In the genomic region with DNA sequence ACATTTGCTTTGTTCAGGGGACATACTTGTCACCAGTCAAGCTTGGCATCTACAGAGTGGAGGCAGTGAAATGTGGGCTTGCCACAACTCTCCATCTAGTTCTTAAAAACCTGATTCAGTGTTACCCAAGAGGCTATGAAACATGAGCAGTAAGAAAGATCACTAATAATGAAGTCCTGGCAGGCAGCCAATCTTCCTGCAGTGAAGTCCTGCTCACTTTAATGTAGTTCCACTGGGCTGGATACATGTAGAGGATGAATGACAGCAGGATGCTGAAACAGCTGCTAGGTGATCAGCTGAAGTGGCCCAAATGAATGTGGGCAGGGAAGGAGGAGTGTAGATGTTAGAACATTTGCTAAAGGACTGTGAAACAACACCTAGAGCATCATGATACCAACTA, we compare ENCODE assay signal across 18 cellular contexts.
A peak's percentile ranks its signal among the peaks of the same experiment; 100 is the strongest.
DNase-seq lines count a peak whose midpoint lies in the region; ATAC-seq and TF ChIP-seq lines count a peak whose summit lies in the region.
"Had no signal": no experiment of that assay in that cellular context is flagged by ENCODE, and none has a peak within 500 bp of the region (broad histone marks: within the 10 kb centered on the region; RNA-seq: fewer than 3 reads in every experiment).

No MANE protein-coding gene starts in this region.

- H3K27me3 Mint-ChIP-seq in stimulated activated memory B cell treated with anti-CD40 and anti-IgM and Interleukin-4, amounts not matched to agents 10 μg/mL and 1 μg/mL and 100 μg/mL, for 72 hours = no peaks in the 10 kb centered on the region
- H3K27me3 Mint-ChIP-seq: CD8-positive, alpha-beta memory T cell had no signal

- no peak overlapping the region for H3K4me3 Mint-ChIP-seq in stimulated activated memory B cell treated with anti-CD40 and anti-IgM and Interleukin-4, amounts not matched to agents 10 μg/mL and 1 μg/mL and 100 μg/mL, for 72 hours
- H3K4me3 Mint-ChIP-seq: CD8-positive, alpha-beta memory T cell; HFFc6 had no signal

- no peaks in the 10 kb centered on the region for H3K4me1 ChIP-seq in A673 (ENCODE audit: insufficient read depth, low read length, poor library complexity, severe bottlenecking)
- H3K4me1 ChIP-seq: A549, adrenal gland, heart left ventricle had no signal

- no peaks in the 10 kb centered on the region for H3K36me3 Mint-ChIP-seq in stimulated activated memory B cell treated with anti-CD40 and anti-IgM and Interleukin-4, amounts not matched to agents 10 μg/mL and 1 μg/mL and 100 μg/mL, for 72 hours
- H3K36me3 Mint-ChIP-seq: CD8-positive, alpha-beta memory T cell had no signal

- no peaks in the 10 kb centered on the region for H3K36me3 ChIP-seq in A673 (ENCODE audit: insufficient read depth, low read length, poor library complexity, severe bottlenecking)
- H3K36me3 ChIP-seq: adrenal gland, heart left ventricle, thoracic aorta had no signal

- TF ChIP-seq CTCF in A673 (conservative IDR thresholded peaks at IDR 0.05; ENCODE audit: low read depth, low read length) = no peak

- no peaks in the 10 kb centered on the region for H3K27me3 ChIP-seq in A673 (replicated peaks; ENCODE audit: insufficient read depth, low read depth, low read length, poor library complexity)
- H3K27me3 ChIP-seq: adrenal gland, heart left ventricle had no signal

- no peaks in the 10 kb centered on the region for H3K9me3 ChIP-seq in A673 (ENCODE audit: low read depth, low read length, poor library complexity, severe bottlenecking)
- H3K9me3 ChIP-seq: A549, thoracic aorta had no signal

- no peak overlapping the region for H3K4me3 ChIP-seq in A673 (ENCODE audit: low read depth, low read length, poor library complexity, severe bottlenecking)
- H3K4me3 ChIP-seq: A549, adrenal gland, heart left ventricle, thoracic aorta had no signal

- BruUV-seq in A673 (replicated peaks; lab: Mats Ljungman, UMichigan) = no TSS peak

- CTCF ChIA-PET in A673 (lab: Charles Lee) = no interaction called here

- DNase-seq in A673 (ENCODE audit: low spot score) (peak; percentile 42), NCI-H1105 (lab: John Stamatoyannopoulos, UW) (peak; percentile 84), NCI-H2227 treated with DMSO at 0.1 percent for 48 hours (lab: John Stamatoyannopoulos, UW) (peak; percentile 33), astrocyte of the hippocampus (ENCODE audit: low read depth, low spot score) (peak; percentile 26), glomerular visceral epithelial cell (ENCODE audit: extremely low spot score) (no peak)
- DNase-seq: activated CD4-positive, alpha-beta T cell treated with anti-CD3 and anti-CD28 coated beads for 1 hour; activated T-cell treated with anti-CD3 and anti-CD28 coated beads, Interleukin-2, amount 50 U/mL, for 48 hours; adrenal gland; CD8-positive, alpha-beta memory T cell; heart left ventricle; HFFc6; left cardiac atrium; stimulated activated CD4-positive, alpha-beta T cell treated with anti-CD3 and anti-CD28 coated beads, Interleukin-15, amount 100 ng/mL, for 24 hours had no signal

- intact Hi-C loops in A673 (cut with micrococcal nuclease; ENCODE audit: unreplicated experiment) = no loop called here

- POLR2A ChIA-PET in A673 (lab: Charles Lee; ENCODE audit: low non-redundant PET) = no interaction called here

- no peak overlapping the region for H3K27ac ChIP-seq in A673 (ENCODE audit: low read depth, low read length, poor library complexity, severe bottlenecking)
- H3K27ac ChIP-seq: A549, adrenal gland, heart left ventricle, thoracic aorta had no signal

- H3K9me3 Mint-ChIP-seq in stimulated activated memory B cell treated with anti-CD40 and anti-IgM and Interleukin-4, amounts not matched to agents 10 μg/mL and 1 μg/mL and 100 μg/mL, for 72 hours = no peaks in the 10 kb centered on the region

- H3K27ac Mint-ChIP-seq in stimulated activated memory B cell treated with anti-CD40 and anti-IgM and Interleukin-4, amounts not matched to agents 10 μg/mL and 1 μg/mL and 100 μg/mL, for 72 hours = no peak overlapping the region
- H3K27ac Mint-ChIP-seq: CD8-positive, alpha-beta memory T cell; HFFc6 had no signal

- no peak for ATAC-seq in stimulated activated memory B cell treated with anti-CD40 and anti-IgM and Interleukin-4, amounts not matched to agents 10 μg/mL and 1 μg/mL and 100 μg/mL, for 72 hours
- ATAC-seq in GM18861 (IDR thresholded peaks at IDR 0.05; ENCODE audit: unreplicated experiment) (no peak), GM21390 (IDR thresholded peaks at IDR 0.05; ENCODE audit: unreplicated experiment) (no peak)
- ATAC-seq: A549, heart left ventricle, left cardiac atrium had no signal

- H3K4me1 Mint-ChIP-seq in stimulated activated memory B cell treated with anti-CD40 and anti-IgM and Interleukin-4, amounts not matched to agents 10 μg/mL and 1 μg/mL and 100 μg/mL, for 72 hours = no peaks in the 10 kb centered on the region
- H3K4me1 Mint-ChIP-seq: CD8-positive, alpha-beta memory T cell had no signal
